Comparison of ENCODE assay signal across 8 cellular contexts in genomic region chr16:69567031-69567680, GRCh38. TPM values are rescaled to one million over a fixed set of nuclear protein-coding genes. Genes with fewer than 3 reads are reported as not detected.
DNase-seq lines count a peak whose midpoint lies in the region; ATAC-seq and TF ChIP-seq lines count a peak whose summit lies in the region.

No MANE protein-coding gene starts in this region.

- no peaks in the 10 kb centered on the region for H3K9me3 Mint-ChIP-seq in CD4-positive, alpha-beta T cell

- H3K4me1 ChIP-seq in HUES48 (ENCODE audit: control insufficient read depth, insufficient read depth, low read length) (peaks cover 39% of the 10 kb centered on the region), neutrophil (ENCODE audit: control insufficient read depth in 1 of 2, insufficient read depth in 1 of 2, low read depth in 1 of 2, low read length in 1 of 2) (peaks cover 38 to 44% of the 10 kb centered on the region in 2 experiments)

- H3K27me3 ChIP-seq in CD4-positive, alpha-beta T cell (ENCODE audit: control insufficient read depth, insufficient read depth, low read length), result no peaks in the 10 kb centered on the region
- H3K27me3 ChIP-seq in HUES48 (ENCODE audit: control insufficient read depth, insufficient read depth, low read length) (no peaks in the 10 kb centered on the region), neutrophil (no peaks in the 10 kb centered on the region)

- H3K9me3 ChIP-seq in CD4-positive, alpha-beta T cell (ENCODE audit: control insufficient read depth, low read length), result no peaks in the 10 kb centered on the region
- H3K9me3 ChIP-seq in HUES48 (ENCODE audit: control insufficient read depth, insufficient read depth, low read length) (no peaks in the 10 kb centered on the region), neutrophil (no peaks in the 10 kb centered on the region)

- H3K36me3 ChIP-seq in HUES48 (ENCODE audit: control insufficient read depth, insufficient read depth, low read length), result peaks cover 6% of the 10 kb centered on the region; the same call in 1 of the 2 replicates
- no peaks in the 10 kb centered on the region for H3K36me3 ChIP-seq in neutrophil

- CTCF ChIA-PET in CD4-positive, alpha-beta T cell (lab: Charles Lee), result no interaction called here

- no peak for ATAC-seq in CD4-positive, alpha-beta T cell (ENCODE audit: poor library complexity)
- ATAC-seq in HG02588 (IDR thresholded peaks at IDR 0.05; ENCODE audit: unreplicated experiment) (no peak), GM19351 (IDR thresholded peaks at IDR 0.05; ENCODE audit: unreplicated experiment) (no peak)

- peak overlapping the region; percentile 87 for H3K9ac ChIP-seq in HUES48 (ENCODE audit: low read depth, low read length)

- H3K4me3 Mint-ChIP-seq in CD4-positive, alpha-beta T cell, result peak overlapping the region; percentile 100

- H3K27ac Mint-ChIP-seq in CD4-positive, alpha-beta T cell, result peak overlapping the region; percentile 95

- peaks cover 47% of the 10 kb centered on the region for H3K4me1 Mint-ChIP-seq in CD4-positive, alpha-beta T cell (ENCODE audit: low read depth)

- no peaks in the 10 kb centered on the region for H3K27me3 Mint-ChIP-seq in CD4-positive, alpha-beta T cell

- no peak for TF ChIP-seq CTCF in CD4-positive, alpha-beta T cell (IDR thresholded peaks at IDR 0.05)
- TF ChIP-seq CTCF in foreskin fibroblast (IDR thresholded peaks at IDR 0.05; ENCODE audit: low read depth, low read length) (peak; percentile 14), neutrophil (IDR thresholded peaks at IDR 0.05) (no peak)

- peak in 1 of 10 experiments; percentile 2 for DNase-seq in CD4-positive, alpha-beta T cell
- DNase-seq in activated CD8-positive, alpha-beta memory T cell treated with anti-CD3 and anti-CD28 coated beads, Interleukin-2, amount 50 U/mL, for 48 hours, result peak; percentile 60
- no peak for DNase-seq in foreskin fibroblast
- no peak for DNase-seq in NCI-H226

- H3K4me3 ChIP-seq in HUES48 (ENCODE audit: low read depth, low read length), result peak overlapping the region; percentile 97
- peak overlapping the region; percentile 85 to 97 for H3K4me3 ChIP-seq in foreskin fibroblast (ENCODE audit: low read depth in 1 of 2, low read length in 2 of 2)
- peak overlapping the region; percentile 92 to 94 for H3K4me3 ChIP-seq in neutrophil (ENCODE audit: low read depth in 1 of 2, low read length in 1 of 2)

- H3K36me3 Mint-ChIP-seq in CD4-positive, alpha-beta T cell (ENCODE audit: low read depth), result peaks cover 19% of the 10 kb centered on the region

- intact Hi-C loops in CD4-positive, alpha-beta T cell (cut with DNase I, micrococcal nuclease), result loop anchor here (2.0 to 10.0 kb wide), 4 partner anchors 142 to 380 kb away; partner anchors contain the start of genes CYB5B (in 1 of the 2), SNTB2 (in 1 of the 2), VPS4A (in 1 of the 2) and WWP2 (in 1 of the 2)

- POLR2A ChIA-PET in CD4-positive, alpha-beta T cell (lab: Charles Lee), result interaction anchor here (0.7 to 1.4 kb wide), 4 partner anchors 11 to 622 kb away, joined by 3 to 4 read pairs (median 3); no protein-coding TSS in a partner anchor

- no peak overlapping the region for H3K27ac ChIP-seq in CD4-positive, alpha-beta T cell (ENCODE audit: low read depth, low read length)
- H3K27ac ChIP-seq in HUES48 (ENCODE audit: low read depth, low read length) (peak overlapping the region; percentile 98), neutrophil (peak overlapping the region; percentile 96)

RNA-seq across cellular contexts. Expression of gene NFAT5, which starts 1.4 kb away (rescaled TPM):
- total RNA-seq in CD4-positive, alpha-beta T cell, result 10 to 100 TPM; 19.5 to 21.2 TPM
